In the genomic region with DNA sequence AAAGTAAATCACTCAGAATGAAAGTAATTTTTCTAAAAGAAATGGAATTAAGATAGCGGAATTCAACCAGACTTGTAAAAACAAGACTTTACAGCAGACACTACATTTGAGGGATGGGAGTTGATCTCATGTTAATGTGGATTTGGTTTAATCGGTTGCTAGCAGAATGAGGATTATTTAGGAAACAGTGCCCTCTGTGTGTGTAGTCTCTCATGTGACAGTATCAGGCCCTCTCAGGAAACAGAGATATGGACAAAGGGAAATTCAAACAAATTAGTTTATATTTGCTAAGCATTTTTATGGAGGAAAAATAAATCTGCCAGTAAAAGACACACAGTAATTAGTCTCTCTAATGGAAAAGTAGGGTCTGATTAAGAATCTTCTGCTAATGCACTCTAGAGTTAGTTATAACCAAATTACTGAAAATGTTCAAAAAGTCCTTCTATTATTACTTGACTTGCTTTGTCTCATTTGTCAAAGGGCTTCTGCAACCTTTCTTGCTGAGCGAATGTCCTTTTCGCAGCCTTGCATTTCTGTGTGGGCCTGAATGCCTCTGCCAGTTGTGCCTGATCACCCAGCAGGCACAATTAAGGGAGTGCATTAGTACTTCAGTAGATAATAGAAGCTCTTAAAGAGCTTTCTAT, we compare ENCODE assay signal across 16 cellular contexts.
DNase-seq lines count a peak whose midpoint lies in the region; ATAC-seq and TF ChIP-seq lines count a peak whose summit lies in the region.
"Had no signal": no experiment of that assay in that cellular context is flagged by ENCODE, and none has a peak within 500 bp of the region (broad histone marks: within the 10 kb centered on the region; RNA-seq: fewer than 3 reads in every experiment).

No MANE protein-coding gene starts in this region.

- ATAC-seq in GM19035 (IDR thresholded peaks at IDR 0.05; ENCODE audit: unreplicated experiment), result no peak
- ATAC-seq: gastroesophageal sphincter had no signal

- H3K4me3 ChIP-seq in AG09309 (ENCODE audit: control insufficient read depth, low read depth, low read length), result no peak overlapping the region
- H3K4me3 ChIP-seq in lower leg skin (ENCODE audit: low read depth, poor library complexity, severe bottlenecking), result no peak overlapping the region
- H3K4me3 ChIP-seq: gastroesophageal sphincter, left ventricle myocardium inferior, SJCRH30 had no signal

- TF ChIP-seq CTCF in AG09309 (IDR thresholded peaks at IDR 0.05; ENCODE audit: control insufficient read depth, insufficient read depth, low read depth, low read length, missing control alignments), result peak; percentile 39
- peak; percentile 74 for TF ChIP-seq CTCF in VCaP (conservative IDR thresholded peaks at IDR 0.05)
- TF ChIP-seq CTCF in lower leg skin (IDR thresholded peaks at IDR 0.05), result no peak

- intact Hi-C loops in lower leg skin (cut with DNase I; ENCODE audit: low total_unique reads), result no loop called here

- TF ChIP-seq POLR2A in lower leg skin (IDR thresholded peaks at IDR 0.05), result no peak

- WGBS in lower leg skin, 2 donors, result 67 to 75% methylated on average over 4 of the region's 4 CpGs

- H3K27ac ChIP-seq in VCaP, result peak overlapping the region; percentile 89
- H3K27ac ChIP-seq: gastroesophageal sphincter, left ventricle myocardium inferior, parathyroid adenoma, SJCRH30 had no signal

- DNase-seq in AG09309 (ENCODE audit: low read depth) (no peak), NCI-H1417 (lab: John Stamatoyannopoulos, UW) (peak in 2 of 3 experiments; percentile 17 to 76), islet precursor cell (peak; percentile 59), lower leg skin (ENCODE audit: low spot score in 2 of 2) (no peak), SW480 (ENCODE audit: low spot score) (no peak)
- no peak for DNase-seq in stimulated activated CD4-positive, alpha-beta T cell treated with anti-CD3 and anti-CD28 coated beads, Interleukin-15, amount 100 ng/mL, for 24 hours
- DNase-seq: activated CD4-positive, CD25-positive, alpha-beta regulatory T cell treated with anti-CD3 and anti-CD28 coated beads, Interleukin-2, amount 50 U/mL, for 72 hours; activated effector memory CD4-positive, alpha-beta T cell treated with Interleukin-2 at 50 U/mL for 16 hours; EL; left ventricle myocardium inferior; stimulated activated CD4-positive, alpha-beta T cell treated with anti-CD3 and anti-CD28 coated beads, Interleukin-4, amount 100 ng/mL, for 24 hours had no signal

Comparison
In these comparisons a context has a peak if more than half of its experiments do, and no peak if none do; other contexts are left out.
1. DNase-seq: peak in NCI-H1417 (2 of 3) and islet precursor cell (single experiment); none in AG09309 (single experiment), stimulated activated CD4-positive, alpha-beta T cell treated with anti-CD3 and anti-CD28 coated beads, Interleukin-15, amount 100 ng/mL, for 24 hours (single experiment), lower leg skin (0 of 2) and SW480 (single experiment).
2. CTCF ChIP-seq: peak in AG09309 (single experiment) and VCaP (single experiment); none in lower leg skin (0 of 3).